Comparison of ENCODE assay signal across 22 cellular contexts in the genomic region with DNA sequence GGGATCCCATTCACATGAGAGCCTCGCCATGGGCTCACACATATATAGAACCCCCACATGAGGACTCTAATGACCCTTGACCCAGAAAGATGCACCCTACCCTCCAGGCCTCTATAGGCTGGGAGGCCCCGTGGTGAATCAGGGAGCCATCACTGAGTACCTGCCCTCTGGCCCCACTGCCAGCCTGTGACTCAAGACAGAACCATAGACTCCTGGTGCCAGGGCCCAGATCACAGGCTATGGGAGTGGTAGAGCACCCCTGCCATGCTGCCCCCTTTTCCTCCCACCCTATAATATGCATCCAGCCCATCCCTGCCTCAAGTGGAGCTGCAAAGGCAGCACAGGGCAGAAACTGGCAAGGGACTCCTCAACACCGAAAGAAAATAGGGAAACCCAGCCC. TPM values are rescaled to one million over a fixed set of nuclear protein-coding genes. Genes with fewer than 3 reads are reported as not detected.
"Had no signal": no experiment of that assay in that cellular context is flagged by ENCODE, and none has a peak within 500 bp of the region (broad histone marks: within the 10 kb centered on the region; RNA-seq: fewer than 3 reads in every experiment).

No MANE protein-coding gene starts in this region.

- H3K27me3 ChIP-seq: foreskin keratinocyte, hepatocyte, ovary, upper lobe of right lung had no signal

- H3K36me3 Mint-ChIP-seq: activated naive CD4-positive, alpha-beta T cell treated with anti-CD3 and anti-CD28 coated beads, Interleukin-2, amount 50 U/mL, for 24 hours; brain; naive thymus-derived CD8-positive, alpha-beta T cell had no signal

- H3K27ac ChIP-seq: foreskin keratinocyte, hepatocyte, left ventricle myocardium inferior, ovary, prostate gland, upper lobe of right lung had no signal

- ATAC-seq: activated T-cell treated with anti-CD3 and anti-CD28 coated beads, Interleukin-2, amount 50 U/mL, for 72 hours; foreskin keratinocyte; naive thymus-derived CD8-positive, alpha-beta T cell; upper lobe of right lung had no signal

- H3K27me3 Mint-ChIP-seq: activated CD4-positive, alpha-beta T cell treated with anti-CD3 and anti-CD28 coated beads, Interleukin-2, amount 10 ng/mL, durations not matched to agents 24 days and 14 days; activated naive CD4-positive, alpha-beta T cell treated with anti-CD3 and anti-CD28 coated beads, Interleukin-2, amount 50 U/mL, for 24 hours; naive thymus-derived CD8-positive, alpha-beta T cell had no signal

- H3K4me3 ChIP-seq: hepatocyte, left ventricle myocardium inferior, ovary, prostate gland, upper lobe of right lung had no signal

- DNase-seq: activated CD4-positive, alpha-beta T cell treated with anti-CD3 and anti-CD28 coated beads, Interleukin-2, amount 10 ng/mL, durations not matched to agents 24 days and 14 days; activated CD8-positive, alpha-beta memory T cell treated with anti-CD3 and anti-CD28 coated beads, Interleukin-2, amount 50 U/mL, for 48 hours; activated effector memory CD4-positive, alpha-beta T cell treated with anti-CD3 and anti-CD28 coated beads, Interleukin-2, amount 50 U/mL, for 16 hours; activated T-cell treated with anti-CD3 and anti-CD28 coated beads, Interleukin-2, amount 50 U/mL, for 72 hours; anterior cingulate cortex; erythroblast; foreskin keratinocyte; left ventricle myocardium inferior; naive thymus-derived CD8-positive, alpha-beta T cell; ovary; stimulated activated CD4-positive, alpha-beta T cell treated with anti-CD3 and anti-CD28 coated beads, Interleukin-2, amount 100 ng/mL, for 48 hours; stimulated activated CD8-positive, alpha-beta memory T cell treated with anti-CD3 and anti-CD28 coated beads, Interleukin-4, amount 100 ng/mL, for 48 hours; stimulated activated naive CD4-positive, alpha-beta T cell treated with Interleukin-2 at 50 U/mL for 16 hours; SW 1271; upper lobe of right lung had no signal

- H3K9me3 Mint-ChIP-seq: activated CD4-positive, alpha-beta T cell treated with anti-CD3 and anti-CD28 coated beads, Interleukin-2, amount 10 ng/mL, durations not matched to agents 24 days and 14 days; activated naive CD4-positive, alpha-beta T cell treated with anti-CD3 and anti-CD28 coated beads, Interleukin-2, amount 50 U/mL, for 24 hours; activated T-cell treated with anti-CD3 and anti-CD28 coated beads, Interleukin-2, amount 50 U/mL, for 72 hours; naive thymus-derived CD8-positive, alpha-beta T cell had no signal

- H3K9me3 ChIP-seq: left ventricle myocardium inferior, ovary, prostate gland, upper lobe of right lung had no signal

- H3K4me3 Mint-ChIP-seq: activated CD4-positive, alpha-beta T cell treated with anti-CD3 and anti-CD28 coated beads, Interleukin-2, amount 10 ng/mL, durations not matched to agents 24 days and 14 days; activated naive CD4-positive, alpha-beta T cell treated with anti-CD3 and anti-CD28 coated beads, Interleukin-2, amount 50 U/mL, for 24 hours; activated T-cell treated with anti-CD3 and anti-CD28 coated beads, Interleukin-2, amount 50 U/mL, for 72 hours; brain had no signal

- H3K36me3 ChIP-seq: left ventricle myocardium inferior, ovary, prostate gland, upper lobe of right lung had no signal

- H3K27ac Mint-ChIP-seq: activated CD4-positive, alpha-beta T cell treated with anti-CD3 and anti-CD28 coated beads, Interleukin-2, amount 10 ng/mL, durations not matched to agents 24 days and 14 days; activated naive CD4-positive, alpha-beta T cell treated with anti-CD3 and anti-CD28 coated beads, Interleukin-2, amount 50 U/mL, for 24 hours; activated T-cell treated with anti-CD3 and anti-CD28 coated beads, Interleukin-2, amount 50 U/mL, for 72 hours; brain had no signal

RNA-seq across cellular contexts. Expression of a gene that starts 48.4 kb away (rescaled TPM):
- total RNA-seq: activated CD4-positive, alpha-beta T cell treated with anti-CD3 and anti-CD28 coated beads, Interleukin-2, amount 10 ng/mL, durations not matched to agents 24 days and 14 days; activated CD8-positive, alpha-beta memory T cell treated with anti-CD3 and anti-CD28 coated beads for 36 hours; activated T-cell treated with anti-CD3 and anti-CD28 coated beads, Interleukin-2, amount 50 U/mL, for 72 hours; foreskin keratinocyte; glomerular endothelial cell; lung microvascular endothelial cell had no signal
